ENCODE assay signal across 33 cellular contexts in the genomic region with DNA sequence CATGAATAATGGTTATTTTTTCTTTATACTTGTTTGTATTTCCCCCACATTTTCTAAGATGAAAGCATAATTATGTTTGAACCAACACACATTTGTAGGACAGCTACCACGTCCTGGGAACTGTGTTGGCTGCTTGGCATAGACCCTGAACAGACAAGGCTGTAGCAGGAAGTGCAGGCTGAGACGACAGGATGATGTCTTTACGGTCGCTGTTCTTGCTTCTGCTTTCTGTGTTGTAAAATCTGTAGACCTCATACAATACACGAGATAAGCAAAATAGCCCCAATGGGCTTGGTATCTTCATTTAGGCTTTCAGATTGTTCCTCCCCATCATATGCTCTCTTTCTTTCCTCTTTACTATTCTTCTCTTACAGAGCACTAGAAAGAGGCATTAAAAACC. TPM values are rescaled to one million over a fixed set of nuclear protein-coding genes. Genes with fewer than 3 reads are reported as not detected.
DNase-seq lines count a peak whose midpoint lies in the region; ATAC-seq and TF ChIP-seq lines count a peak whose summit lies in the region.
"Had no signal": no experiment of that assay in that cellular context is flagged by ENCODE, and none has a peak within 500 bp of the region (broad histone marks: within the 10 kb centered on the region; RNA-seq: fewer than 3 reads in every experiment).

No MANE protein-coding gene starts in this region.

- H3K36me3 ChIP-seq in GM06990 (ENCODE audit: control insufficient read depth, insufficient read depth, low read length) (no peaks in the 10 kb centered on the region), Karpas-422 (ENCODE audit: insufficient read depth, low read length) (no peaks in the 10 kb centered on the region), endocrine pancreas (ENCODE audit: control insufficient read depth, insufficient read depth, low read length) (no peaks in the 10 kb centered on the region), lower lobe of right lung (no peaks in the 10 kb centered on the region)
- H3K36me3 ChIP-seq: ascending aorta, MG63, WERI-Rb-1 had no signal

- H3K36me3 Mint-ChIP-seq in activated CD4-positive, alpha-beta T cell treated with anti-CD3 and anti-CD28 coated beads for 36 hours (ENCODE audit: low read depth), result no peaks in the 10 kb centered on the region
- H3K36me3 Mint-ChIP-seq: activated naive CD8-positive, alpha-beta T cell treated with anti-CD3 and anti-CD28 coated beads, Interleukin-2, amount 10 ng/mL, durations not matched to agents 7 days and 5 days had no signal

- DNase-seq in GM06990 (ENCODE audit: extremely low read depth, insufficient read length) (peak; percentile 9), Karpas-422 (peak; percentile 44), OCI-M1 (lab: John Stamatoyannopoulos, UW) (peak; percentile 30), lower lobe of right lung (no peak), DMS153 (lab: John Stamatoyannopoulos, UW) (no peak), T-helper 1 cell (no peak)
- no peak for DNase-seq in activated CD4-positive, alpha-beta T cell treated with anti-CD3 and anti-CD28 coated beads for 36 hours
- DNase-seq: activated CD4-positive, alpha-beta T cell treated with anti-CD3 and anti-CD28 coated beads for 48 hours; activated effector memory CD4-positive, alpha-beta T cell treated with Interleukin-2 at 50 U/mL for 16 hours; activated naive CD8-positive, alpha-beta T cell treated with anti-CD3 and anti-CD28 coated beads, Interleukin-2, amount 10 ng/mL, durations not matched to agents 7 days and 5 days; activated T-cell treated with anti-CD3 and anti-CD28 coated beads, Interleukin-2, amount 50 U/mL, for 1 hour; Calu3; DND-41; GF-D8; H9; mesendoderm; MG63; NCI-H1436; NCI-H2081; NCI-H226; stimulated activated CD4-positive, alpha-beta T cell treated with anti-CD3 and anti-CD28 coated beads, Interleukin-1b, Interleukin-23, amount 100 ng/mL, for 48 hours; testis; WERI-Rb-1 had no signal

- no peaks in the 10 kb centered on the region for H3K79me2 ChIP-seq in Karpas-422 (ENCODE audit: low read length)

- H3K4me3 ChIP-seq in GM06990 (replicated peaks; ENCODE audit: low read depth, low read length) (no peak overlapping the region), Karpas-422 (ENCODE audit: low read length) (no peak overlapping the region), endocrine pancreas (ENCODE audit: control insufficient read depth, insufficient read depth, low read length) (peak overlapping the region; percentile 3), lower lobe of right lung (no peak overlapping the region)
- H3K4me3 ChIP-seq: ascending aorta, K562, MG63, smooth muscle cell, testis had no signal

- H3K4me1 ChIP-seq in Karpas-422 (ENCODE audit: low read length), result no peaks in the 10 kb centered on the region
- H3K4me1 ChIP-seq in endocrine pancreas (ENCODE audit: control insufficient read depth, insufficient read depth, low read length), result peaks cover 3% of the 10 kb centered on the region
- no peaks in the 10 kb centered on the region for H3K4me1 ChIP-seq in lower lobe of right lung
- H3K4me1 ChIP-seq: ascending aorta, testis had no signal

- H3K27me3 ChIP-seq in GM06990 (replicated peaks; ENCODE audit: control insufficient read depth, insufficient read depth, low read length) (no peaks in the 10 kb centered on the region), Karpas-422 (ENCODE audit: low read length) (no peaks in the 10 kb centered on the region), endocrine pancreas (ENCODE audit: control insufficient read depth, insufficient read depth, low read length) (no peaks in the 10 kb centered on the region), lower lobe of right lung (ENCODE audit: low read depth) (peaks cover 4% of the 10 kb centered on the region)
- H3K27me3 ChIP-seq: ascending aorta, MG63, testis had no signal

- H3K4me1 Mint-ChIP-seq in activated CD4-positive, alpha-beta T cell treated with anti-CD3 and anti-CD28 coated beads for 36 hours, result no peaks in the 10 kb centered on the region
- H3K4me1 Mint-ChIP-seq: activated naive CD8-positive, alpha-beta T cell treated with anti-CD3 and anti-CD28 coated beads, Interleukin-2, amount 10 ng/mL, durations not matched to agents 7 days and 5 days had no signal

- no peak overlapping the region for H3K27ac ChIP-seq in Karpas-422 (ENCODE audit: low read length)
- H3K27ac ChIP-seq in lower lobe of right lung, result no peak overlapping the region
- H3K27ac ChIP-seq: ascending aorta, testis, WERI-Rb-1 had no signal

- H3K27ac Mint-ChIP-seq in activated CD4-positive, alpha-beta T cell treated with anti-CD3 and anti-CD28 coated beads for 36 hours, result no peak overlapping the region
- H3K27ac Mint-ChIP-seq: activated naive CD8-positive, alpha-beta T cell treated with anti-CD3 and anti-CD28 coated beads, Interleukin-2, amount 10 ng/mL, durations not matched to agents 7 days and 5 days; H9; stimulated activated naive CD8-positive, alpha-beta T cell treated with anti-CD3 and anti-CD28 coated beads, Interleukin-15, Interleukin-2, amounts not matched to agents 100 ng/mL and 50 ng/mL, for 24 hours had no signal

- intact Hi-C loops in lower lobe of right lung (cut with DNase I), result no loop called here
- intact Hi-C loops in activated CD4-positive, alpha-beta T cell treated with anti-CD3 and anti-CD28 coated beads for 36 hours (cut with DNase I, micrococcal nuclease), result no loop called here

- CTCF ChIA-PET in activated CD4-positive, alpha-beta T cell treated with anti-CD3 and anti-CD28 coated beads for 36 hours (lab: Charles Lee), result no interaction called here

- TF ChIP-seq CTCF in GM06990 (IDR thresholded peaks at IDR 0.05; ENCODE audit: insufficient read depth, low read length, poor library complexity, severe bottlenecking) (no peak), lower lobe of right lung (IDR thresholded peaks at IDR 0.05) (no peak)

- H2AFZ ChIP-seq in Karpas-422 (ENCODE audit: low read length), result no peak overlapping the region

- POLR2A ChIA-PET in activated CD4-positive, alpha-beta T cell treated with anti-CD3 and anti-CD28 coated beads for 36 hours (lab: Charles Lee), result no interaction called here

- no peak overlapping the region for H3K4me3 Mint-ChIP-seq in activated CD4-positive, alpha-beta T cell treated with anti-CD3 and anti-CD28 coated beads for 36 hours
- H3K4me3 Mint-ChIP-seq: activated naive CD8-positive, alpha-beta T cell treated with anti-CD3 and anti-CD28 coated beads, Interleukin-2, amount 10 ng/mL, durations not matched to agents 7 days and 5 days; H9; stimulated activated naive CD8-positive, alpha-beta T cell treated with anti-CD3 and anti-CD28 coated beads, Interleukin-15, Interleukin-2, amounts not matched to agents 100 ng/mL and 50 ng/mL, for 24 hours had no signal

- H3K4me2 ChIP-seq in Karpas-422 (ENCODE audit: low read depth, low read length, poor library complexity, severe bottlenecking), result no peak overlapping the region
- H3K4me2 ChIP-seq: smooth muscle cell had no signal

- H3K27me3 Mint-ChIP-seq in activated CD4-positive, alpha-beta T cell treated with anti-CD3 and anti-CD28 coated beads for 36 hours, result peaks cover 25% of the 10 kb centered on the region

- no peak overlapping the region for H3K9ac ChIP-seq in Karpas-422 (ENCODE audit: low read length)
- H3K9ac ChIP-seq in endocrine pancreas (ENCODE audit: control insufficient read depth, insufficient read depth, low read length), result no peak overlapping the region

- no peak for ATAC-seq in lower lobe of right lung
- no peak for ATAC-seq in activated CD4-positive, alpha-beta T cell treated with anti-CD3 and anti-CD28 coated beads for 36 hours
- ATAC-seq: K562, SK-N-SH treated with all-trans-retinoic acid at 6 μM for 48 hours had no signal

- H3K9me3 ChIP-seq in Karpas-422 (ENCODE audit: low read length) (no peaks in the 10 kb centered on the region), endocrine pancreas (ENCODE audit: control insufficient read depth, low read length) (no peaks in the 10 kb centered on the region), lower lobe of right lung (no peaks in the 10 kb centered on the region)
- H3K9me3 ChIP-seq: testis had no signal

- H3K9me2 ChIP-seq in Karpas-422 (replicated peaks; ENCODE audit: insufficient read depth, low read length), result no peaks in the 10 kb centered on the region

- H4K20me1 ChIP-seq in Karpas-422 (ENCODE audit: insufficient read depth, low read depth, low read length), result no peaks in the 10 kb centered on the region

- peaks cover 1% of the 10 kb centered on the region for H3K9me3 Mint-ChIP-seq in activated CD4-positive, alpha-beta T cell treated with anti-CD3 and anti-CD28 coated beads for 36 hours (ENCODE audit: low read depth)

RNA-seq across cellular contexts. Expression of a gene that starts 23.3 kb away (rescaled TPM):
- 7.0 and 9.1 TPM in 2 replicates for total RNA-seq in Karpas-422 (2014; rRNA removed; shearing (Covaris generic); ENCODE audit: low replicate concordance)
- 11.5 TPM for total RNA-seq in lower lobe of right lung
- total RNA-seq in activated CD4-positive, alpha-beta T cell treated with anti-CD3 and anti-CD28 coated beads for 36 hours, result 1 to 10 TPM; 6.6 to 9.2 TPM

RNA-seq across cellular contexts. Expression of a gene that starts 43.8 kb away (rescaled TPM):
- not detected in 2 replicates for total RNA-seq in Karpas-422 (2014; rRNA removed; shearing (Covaris generic); ENCODE audit: low replicate concordance)
- not detected for total RNA-seq in lower lobe of right lung
- total RNA-seq in activated CD4-positive, alpha-beta T cell treated with anti-CD3 and anti-CD28 coated beads for 36 hours, result not detected
- total RNA-seq: A172; activated naive CD8-positive, alpha-beta T cell treated with anti-CD3 and anti-CD28 coated beads, Interleukin-2, amount 10 ng/mL, durations not matched to agents 7 days and 5 days; ascending aorta; Calu3; H9; K562; myocyte; smooth muscle cell; T-helper 2 cell treated with Interferon-gamma antibody and Interleukin-4, amounts not matched to agents 100 ng/mL and 5 ng/mL, for 36 hours; ureter had no signal

RNA-seq across cellular contexts. Expression of a gene that starts 59.2 kb away (rescaled TPM):
- 9.9 and 20.6 TPM in 2 replicates for total RNA-seq in Karpas-422 (2014; rRNA removed; shearing (Covaris generic); ENCODE audit: low replicate concordance)
- total RNA-seq in lower lobe of right lung, result 26.3 TPM
- total RNA-seq in activated CD4-positive, alpha-beta T cell treated with anti-CD3 and anti-CD28 coated beads for 36 hours, result 10 to 100 TPM; 13.2 to 15.6 TPM

Comparison
In these comparisons a context has a peak if more than half of its experiments do, and no peak if none do; other contexts are left out.
1. DNase-seq: peak in GM06990 (single experiment), Karpas-422 (single experiment) and OCI-M1 (single experiment); none in lower lobe of right lung (single experiment), DMS153 (single experiment), T-helper 1 cell (0 of 5) and activated CD4-positive, alpha-beta T cell treated with anti-CD3 and anti-CD28 coated beads for 36 hours (single experiment).